ENCODE assay signal across 11 cellular contexts in genomic region chr6:62683063-62683462, GRCh38.
"Had no signal": no experiment of that assay in that cellular context is flagged by ENCODE, and none has a peak within 500 bp of the region (broad histone marks: within the 10 kb centered on the region; RNA-seq: fewer than 3 reads in every experiment).

No MANE protein-coding gene starts in this region.

- H3K9ac ChIP-seq: GM23248 had no signal

- H2AFZ ChIP-seq: GM23248, GM23338 had no signal

- H3K27ac ChIP-seq: GM23248 had no signal

- H3K4me3 ChIP-seq: GM23248, GM23338, HAP-1 had no signal

- FAIRE-seq: H1, H54 had no signal

- DNase-seq: GM23248, GOT3, H7, H9, HCEC 1CT, HFFc6 had no signal

- H3K36me3 ChIP-seq: HAP-1 had no signal

- H3K4me1 ChIP-seq: HAP-1 had no signal

- H3K4me2 ChIP-seq: GM23338 had no signal

- ATAC-seq: GM23338, HCT116 had no signal

- H3K9me3 ChIP-seq: HAP-1 had no signal
